In the genomic region with DNA sequence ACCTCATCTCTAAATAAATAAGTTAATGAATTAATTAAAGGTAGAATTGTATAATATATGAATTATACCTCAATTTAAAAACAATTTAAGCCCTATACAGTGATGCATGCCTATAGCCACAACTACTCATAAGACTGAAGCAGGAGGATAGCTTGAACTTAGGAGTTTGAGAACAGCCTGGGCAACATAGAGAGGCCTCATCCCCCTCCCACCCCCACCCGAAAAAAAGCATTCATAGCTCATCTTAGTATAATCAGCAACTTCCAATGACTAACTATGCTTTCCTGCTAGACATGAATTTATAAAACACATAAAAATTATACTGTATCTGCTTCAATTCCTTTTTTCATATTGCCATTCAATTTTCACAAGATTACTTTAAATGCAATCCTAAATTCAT, we compare ENCODE assay signal across 8 cellular contexts. TPM values are rescaled to one million over a fixed set of nuclear protein-coding genes. Genes with fewer than 3 reads are reported as not detected.
DNase-seq lines count a peak whose midpoint lies in the region; ATAC-seq and TF ChIP-seq lines count a peak whose summit lies in the region.

No MANE protein-coding gene starts in this region.

- DNase-seq in Caco-2 = no peak
- no peak for DNase-seq in breast epithelium (ENCODE audit: low spot score in 2 of 2)
- DNase-seq in naive thymus-derived CD4-positive, alpha-beta T cell = no peak
- DNase-seq in effector CD8-positive, alpha-beta T cell (lab: John Stamatoyannopoulos, UW) = no peak
- DNase-seq in activated gamma-delta T cell (lab: John Stamatoyannopoulos, UW) = no peak
- DNase-seq in putamen (ENCODE audit: low spot score) = no peak
- DNase-seq in NCI-H345 treated with DMSO at 0.1 percent for 48 hours (lab: John Stamatoyannopoulos, UW; ENCODE audit: unreplicated experiment) = no peak

- peak overlapping the region; percentile 94 for H3K4me3 Mint-ChIP-seq in Caco-2 (ENCODE audit: unreplicated experiment)
- H3K4me3 Mint-ChIP-seq in naive thymus-derived CD4-positive, alpha-beta T cell = peak overlapping the region; percentile 95 to 100 (median 99)

- BruUV-seq in Caco-2 (replicated peaks; lab: Mats Ljungman, UMichigan) = no TSS peak

- H3K4me3 ChIP-seq in Caco-2 (ENCODE audit: low read depth, low read length) (peak overlapping the region; percentile 97), KMS-11 (IDR thresholded peaks at IDR 0.05; ENCODE audit: insufficient read depth, low read depth, low read length) (no peak overlapping the region), breast epithelium (peak overlapping the region in 2 of 3 donors; percentile 26 to 94)
- peak overlapping the region; percentile 99 for H3K4me3 ChIP-seq in naive thymus-derived CD4-positive, alpha-beta T cell (ENCODE audit: low read length)

- peak overlapping the region; percentile 89 for H3K4me2 ChIP-seq in KMS-11

- peaks cover 21% of the 10 kb centered on the region; the same call in 1 of the 2 replicates for H3K79me2 ChIP-seq in KMS-11 (ENCODE audit: insufficient read depth, low read depth)

- peak overlapping the region; percentile 98; the same call in 1 of the 2 replicates for H2AFZ ChIP-seq in KMS-11 (ENCODE audit: low read depth)

- CTCF ChIA-PET in Caco-2 (lab: Charles Lee) = interaction anchor here (0.6 kb wide), 1 partner anchor 151 kb away, joined by 4 read pairs; no protein-coding TSS in a partner anchor
- CTCF ChIA-PET in naive thymus-derived CD4-positive, alpha-beta T cell (lab: Charles Lee) = no interaction called here

- peak overlapping the region; percentile 96; the same call in 1 of the 2 replicates for H3K9ac ChIP-seq in KMS-11

- H3K36me3 Mint-ChIP-seq in Caco-2 (ENCODE audit: insufficient read depth, unreplicated experiment) = peaks cover 34% of the 10 kb centered on the region
- H3K36me3 Mint-ChIP-seq in naive thymus-derived CD4-positive, alpha-beta T cell = peaks cover 0 to 9% (median 3%) of the 10 kb centered on the region in 5 donors

- H3K27me3 ChIP-seq in Caco-2 (replicated peaks; ENCODE audit: control insufficient read depth, insufficient read depth, low read length) (no peaks in the 10 kb centered on the region), KMS-11 (ENCODE audit: insufficient read depth, low read depth) (no peaks in the 10 kb centered on the region), breast epithelium (no peaks in the 10 kb centered on the region)
- no peaks in the 10 kb centered on the region for H3K27me3 ChIP-seq in naive thymus-derived CD4-positive, alpha-beta T cell (ENCODE audit: control insufficient read depth in 2 of 2, insufficient read depth in 2 of 2, low read length in 2 of 2)

- H3K4me1 ChIP-seq in Caco-2 (peaks cover 4% of the 10 kb centered on the region; the same call in 1 of the 2 replicates), KMS-11 (ENCODE audit: low read depth, poor library complexity, severe bottlenecking) (peaks cover 29% of the 10 kb centered on the region), breast epithelium (peaks cover 0 to 3% of the 10 kb centered on the region in 2 donors)
- H3K4me1 ChIP-seq in naive thymus-derived CD4-positive, alpha-beta T cell (ENCODE audit: control insufficient read depth in 2 of 2, insufficient read depth in 2 of 2, low read length in 2 of 2) = peaks cover 18 to 32% of the 10 kb centered on the region in 2 donors

- no peaks in the 10 kb centered on the region for H3K27me3 Mint-ChIP-seq in Caco-2 (ENCODE audit: insufficient read depth, unreplicated experiment)
- no peaks in the 10 kb centered on the region for H3K27me3 Mint-ChIP-seq in naive thymus-derived CD4-positive, alpha-beta T cell

- H3K4me1 Mint-ChIP-seq in Caco-2 (ENCODE audit: low read depth, unreplicated experiment) = no peaks in the 10 kb centered on the region
- peaks cover 22 to 37% (median 32%) of the 10 kb centered on the region in 7 donors for H3K4me1 Mint-ChIP-seq in naive thymus-derived CD4-positive, alpha-beta T cell

- intact Hi-C loops in Caco-2 (cut with micrococcal nuclease; ENCODE audit: unreplicated experiment) = loop anchor here (10.0 kb wide), 1 partner anchor 209 kb away; no protein-coding TSS in a partner anchor
- intact Hi-C loops in breast epithelium (cut with DNase I; ENCODE audit: low total_unique reads) = loop anchor here (10.0 kb wide), 1 partner anchor 81 kb away; the partner anchor contains the start of gene RPS3A
- intact Hi-C loops in naive thymus-derived CD4-positive, alpha-beta T cell (cut with micrococcal nuclease) = loop anchor here (5.0 to 10.0 kb wide), 3 partner anchors 106 to 1661 kb away; partner anchors contain the start of gene TMEM154 (in 1 of the 2)

- POLR2A ChIA-PET in Caco-2 (lab: Charles Lee) = interaction anchor here (1.1 kb wide), 1 partner anchor 24 kb away, joined by 5 read pairs; no protein-coding TSS in a partner anchor
- POLR2A ChIA-PET in naive thymus-derived CD4-positive, alpha-beta T cell (lab: Charles Lee) = interaction anchor here (4.9 kb wide), 1 partner anchor 86 kb away, joined by 36 read pairs; the partner anchor contains the start of gene RPS3A

- no peak for TF ChIP-seq CTCF in Caco-2 (IDR thresholded peaks at IDR 0.05; ENCODE audit: insufficient read depth in 1 of 2, low read depth in 1 of 2, low read length in 1 of 2, severe bottlenecking in 1 of 2, unreplicated experiment in 1 of 2)
- TF ChIP-seq CTCF in KMS-11 (conservative IDR thresholded peaks at IDR 0.05; ENCODE audit: low read depth, low read length) = no peak
- no peak for TF ChIP-seq CTCF in breast epithelium (IDR thresholded peaks at IDR 0.05)

- no peaks in the 10 kb centered on the region for H3K9me3 Mint-ChIP-seq in Caco-2 (ENCODE audit: unreplicated experiment)
- no peaks in the 10 kb centered on the region for H3K9me3 Mint-ChIP-seq in naive thymus-derived CD4-positive, alpha-beta T cell

- no peak for ATAC-seq in naive thymus-derived CD4-positive, alpha-beta T cell

- no peaks in the 10 kb centered on the region for H4K20me1 ChIP-seq in KMS-11 (ENCODE audit: insufficient read depth)

- TF ChIP-seq POLR2A in breast epithelium (IDR thresholded peaks at IDR 0.05) = no peak

- H3K27ac Mint-ChIP-seq in Caco-2 (ENCODE audit: unreplicated experiment) = peak overlapping the region; percentile 93
- peak overlapping the region in 5 of 9 donors; percentile 41 to 98 (median 53) for H3K27ac Mint-ChIP-seq in naive thymus-derived CD4-positive, alpha-beta T cell

- H3K27ac ChIP-seq in KMS-11 (peak overlapping the region; percentile 91; the same call in 1 of the 2 replicates), breast epithelium (no peak overlapping the region)
- H3K27ac ChIP-seq in naive thymus-derived CD4-positive, alpha-beta T cell (ENCODE audit: low read depth, low read length) = peak overlapping the region; percentile 6

- no peaks in the 10 kb centered on the region for H3K36me3 ChIP-seq in Caco-2 (ENCODE audit: control insufficient read depth, insufficient read depth, low read length)
- no peaks in the 10 kb centered on the region for H3K36me3 ChIP-seq in KMS-11 (ENCODE audit: insufficient read depth)
- no peaks in the 10 kb centered on the region for H3K36me3 ChIP-seq in breast epithelium
- peaks cover 0 to 11% (median 0%) of the 10 kb centered on the region in 3 experiments for H3K36me3 ChIP-seq in naive thymus-derived CD4-positive, alpha-beta T cell (ENCODE audit: control insufficient read depth in 2 of 3, insufficient read depth in 3 of 3, low read length in 3 of 3)

- no peaks in the 10 kb centered on the region for H3K9me3 ChIP-seq in Caco-2
- H3K9me3 ChIP-seq in breast epithelium = no peaks in the 10 kb centered on the region
- H3K9me3 ChIP-seq in naive thymus-derived CD4-positive, alpha-beta T cell (ENCODE audit: control insufficient read depth in 2 of 3, low read length in 3 of 3) = no peaks in the 10 kb centered on the region

RNA-seq across cellular contexts. Expression of gene LRBA, which starts 1.6 kb away (rescaled TPM):
- total RNA-seq in Caco-2 (2022) (53.2 and 65.8 TPM in 2 replicates), breast epithelium (100 to 1,000 TPM in 1 of 3 donors, 10 to 100 TPM in 2; 26.9 to 138 (median 93.7) TPM)
- total RNA-seq in naive thymus-derived CD4-positive, alpha-beta T cell = 10 to 100 TPM; 51.2 to 71.4 (median 62.9) TPM
- 10 to 100 TPM; 20.8 to 23.9 TPM for polyA plus RNA-seq in naive thymus-derived CD4-positive, alpha-beta T cell

Comparison
In these comparisons a context has a peak if more than half of its experiments do, and no peak if none do; other contexts are left out.
1. H3K27ac ChIP-seq: peak in KMS-11 (single experiment) and naive thymus-derived CD4-positive, alpha-beta T cell (single experiment); none in breast epithelium (0 of 2).